In the genomic region with DNA sequence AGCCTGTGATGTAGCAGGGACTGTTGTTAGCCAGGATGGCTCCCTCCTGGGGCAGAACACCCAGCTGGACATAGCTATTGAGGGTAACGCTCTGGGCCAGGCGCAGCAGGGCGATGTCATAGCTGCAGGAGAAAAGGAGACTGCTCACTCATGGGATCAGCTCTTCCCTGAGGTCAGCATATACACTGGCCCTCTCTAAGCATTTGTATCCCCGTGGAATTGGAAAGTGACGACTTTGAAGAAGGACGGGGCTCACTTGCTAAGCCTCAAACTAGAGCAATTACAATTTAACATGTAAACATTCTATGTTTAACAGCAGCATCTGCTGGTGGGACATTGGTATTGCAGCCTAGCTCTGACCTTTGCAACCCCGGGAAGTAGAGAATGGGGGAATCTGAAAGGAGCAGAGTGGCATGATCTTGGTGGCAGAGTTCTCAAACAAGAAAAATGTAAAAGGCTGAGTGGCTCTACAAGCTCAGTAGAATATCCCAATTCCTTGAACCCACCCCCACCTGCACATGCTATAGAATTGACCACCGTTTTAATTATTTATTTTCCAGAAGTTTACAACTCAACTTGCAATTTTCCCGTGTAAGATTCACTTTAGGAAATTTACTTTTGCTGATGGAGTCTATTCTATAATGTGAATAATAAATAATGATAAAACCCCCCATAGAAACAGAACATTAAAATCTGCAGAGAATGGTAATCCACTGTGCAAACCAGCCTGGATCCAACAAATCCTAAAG, we compare ENCODE assay signal across 8 cellular contexts. TPM values are rescaled to one million over a fixed set of nuclear protein-coding genes. Genes with fewer than 3 reads are reported as not detected.
A peak's percentile ranks its signal among the peaks of the same experiment; 100 is the strongest.
DNase-seq lines count a peak whose midpoint lies in the region; ATAC-seq and TF ChIP-seq lines count a peak whose summit lies in the region.

No MANE protein-coding gene starts in this region.

- peak; percentile 29 for DNase-seq in DMS79 treated with DMSO at 0.1 percent for 48 hours (lab: John Stamatoyannopoulos, UW)
- DNase-seq in Panc1 (ENCODE audit: low read depth, low spot score), result peak; percentile 85
- peak; percentile 63 for DNase-seq in activated T-helper 1 cell treated with anti-CD3 and anti-CD28 coated beads, Interleukin-12 subunit alpha, Interleukin-12 subunit beta, Interleukin-2, Interleukin-4 antibody, amounts not matched to agents 30 ng/mL and 10 ng/mL and 1 ng/mL, durations not matched to agents 14 hours and 24 hours and 36 hours (ENCODE audit: low spot score)
- DNase-seq in fibroblast of peridontal ligament (ENCODE audit: extremely low read depth), result peak; percentile 86
- peak; percentile 71 for DNase-seq in nephron progenitor cell

- peak overlapping the region in 3 of 5 donors; percentile 68 for H3K9ac ChIP-seq in subcutaneous abdominal adipose tissue (ENCODE audit: low read length in 5 of 5)

- peaks cover 6% of the 10 kb centered on the region for H3K27me3 Mint-ChIP-seq in activated T-helper 1 cell treated with anti-CD3 and anti-CD28 coated beads, Interleukin-12 subunit alpha, Interleukin-12 subunit beta, Interleukin-2, Interleukin-4 antibody, amounts not matched to agents 30 ng/mL and 10 ng/mL and 1 ng/mL, durations not matched to agents 14 hours and 24 hours and 36 hours (ENCODE audit: insufficient read depth)
- peaks cover 11% of the 10 kb centered on the region for H3K27me3 Mint-ChIP-seq in nephron progenitor cell (ENCODE audit: low read depth, poor library complexity)

- no TSS peak for BruUV-seq in Panc1 (replicated peaks; lab: Mats Ljungman, UMichigan)

- no peaks in the 10 kb centered on the region for H3K36me3 Mint-ChIP-seq in activated T-helper 1 cell treated with anti-CD3 and anti-CD28 coated beads, Interleukin-12 subunit alpha, Interleukin-12 subunit beta, Interleukin-2, Interleukin-4 antibody, amounts not matched to agents 30 ng/mL and 10 ng/mL and 1 ng/mL, durations not matched to agents 14 hours and 24 hours and 36 hours (ENCODE audit: low read depth)
- H3K36me3 Mint-ChIP-seq in nephron progenitor cell (ENCODE audit: low read depth), result no peaks in the 10 kb centered on the region

- no peak overlapping the region for H3K27ac Mint-ChIP-seq in activated T-helper 1 cell treated with anti-CD3 and anti-CD28 coated beads, Interleukin-12 subunit alpha, Interleukin-12 subunit beta, Interleukin-2, Interleukin-4 antibody, amounts not matched to agents 30 ng/mL and 10 ng/mL and 1 ng/mL, durations not matched to agents 14 hours and 24 hours and 36 hours
- H3K27ac Mint-ChIP-seq in nephron progenitor cell, result no peak overlapping the region

- H3K9me3 ChIP-seq in Panc1 (ENCODE audit: control insufficient read depth, insufficient read depth, low read depth, low read length) (no peaks in the 10 kb centered on the region), subcutaneous abdominal adipose tissue (ENCODE audit: control insufficient read depth in 5 of 5, low read length in 5 of 5) (no peaks in the 10 kb centered on the region)

- H3K4me1 ChIP-seq in Panc1 (ENCODE audit: control insufficient read depth, insufficient read depth, low read length) (no peaks in the 10 kb centered on the region), subcutaneous abdominal adipose tissue (ENCODE audit: control insufficient read depth in 5 of 5, insufficient read depth in 5 of 5, low read length in 5 of 5) (peaks cover 0 to 6% (median 4%) of the 10 kb centered on the region in 5 donors)

- ATAC-seq in Panc1 (peak; percentile 89), GM21529 (IDR thresholded peaks at IDR 0.05; ENCODE audit: unreplicated experiment) (no peak)

- H3K36me3 ChIP-seq in Panc1 (ENCODE audit: control insufficient read depth, insufficient read depth, low read length) (no peaks in the 10 kb centered on the region), subcutaneous abdominal adipose tissue (ENCODE audit: control insufficient read depth in 5 of 5, insufficient read depth in 5 of 5, low read length in 5 of 5) (no peaks in the 10 kb centered on the region)

- TF ChIP-seq EP300 in Ishikawa (IDR thresholded peaks at IDR 0.05; ENCODE audit: borderline replicate concordance), result no peak

- no peak overlapping the region for H3K4me3 Mint-ChIP-seq in activated T-helper 1 cell treated with anti-CD3 and anti-CD28 coated beads, Interleukin-12 subunit alpha, Interleukin-12 subunit beta, Interleukin-2, Interleukin-4 antibody, amounts not matched to agents 30 ng/mL and 10 ng/mL and 1 ng/mL, durations not matched to agents 14 hours and 24 hours and 36 hours
- no peak overlapping the region for H3K4me3 Mint-ChIP-seq in nephron progenitor cell

- TF ChIP-seq RAD21 in Ishikawa (IDR thresholded peaks at IDR 0.05; ENCODE audit: low read depth), result peak; percentile 100

- CTCF ChIA-PET in Panc1 (lab: Charles Lee), result interaction anchor here (0.5 to 1.6 kb wide), 15 partner anchors 13 to 516 kb away, joined by 3 to 11 read pairs (median 4); a partner anchor contains a TSS

- TF ChIP-seq CTCF in Panc1 (IDR thresholded peaks at IDR 0.05) (peak; percentile 98), nephron progenitor cell (IDR thresholded peaks at IDR 0.05) (peak; percentile 96)

- H3K4me1 Mint-ChIP-seq in activated T-helper 1 cell treated with anti-CD3 and anti-CD28 coated beads, Interleukin-12 subunit alpha, Interleukin-12 subunit beta, Interleukin-2, Interleukin-4 antibody, amounts not matched to agents 30 ng/mL and 10 ng/mL and 1 ng/mL, durations not matched to agents 14 hours and 24 hours and 36 hours (ENCODE audit: low read depth), result peaks cover 12% of the 10 kb centered on the region
- H3K4me1 Mint-ChIP-seq in nephron progenitor cell, result peaks cover 27% of the 10 kb centered on the region

- H3K4me3 ChIP-seq in Panc1 (ENCODE audit: low read depth in 2 of 2, low read length in 2 of 2) (peak overlapping the region in 1 of 2 experiments; percentile 21; a peak in 1 of 4 replicates), subcutaneous abdominal adipose tissue (ENCODE audit: low read depth in 1 of 5, low read length in 5 of 5) (peak overlapping the region; percentile 36 to 71 (median 56))

- H3K27me3 ChIP-seq in Panc1 (ENCODE audit: control insufficient read depth, insufficient read depth, low read length) (no peaks in the 10 kb centered on the region), subcutaneous abdominal adipose tissue (ENCODE audit: control insufficient read depth in 5 of 5, insufficient read depth in 4 of 5, low read length in 5 of 5) (no peaks in the 10 kb centered on the region)

- intact Hi-C loops in Panc1 (cut with micrococcal nuclease; ENCODE audit: unreplicated experiment), result loop anchor here (5.0 kb wide), 1 partner anchor 74 kb away; no protein-coding TSS in a partner anchor
- intact Hi-C loops in activated T-helper 1 cell treated with anti-CD3 and anti-CD28 coated beads, Interleukin-12 subunit alpha, Interleukin-12 subunit beta, Interleukin-2, Interleukin-4 antibody, amounts not matched to agents 30 ng/mL and 10 ng/mL and 1 ng/mL, durations not matched to agents 14 hours and 24 hours and 36 hours (cut with micrococcal nuclease), result loop anchor here (1.0 to 5.0 kb wide), 9 partner anchors 19 to 576 kb away; a partner anchor contains a TSS

- H3K27ac ChIP-seq in Panc1 (ENCODE audit: low read length) (no peak overlapping the region), subcutaneous abdominal adipose tissue (ENCODE audit: low read depth, low read length) (no peak overlapping the region)

- in situ Hi-C loops in Panc1 (cut with HindIII; ENCODE audit: low pct_unique_long_range_greater_than_20kb, low sequenced_read_pairs), result no loop called here

- no peaks in the 10 kb centered on the region for H3K9me3 Mint-ChIP-seq in activated T-helper 1 cell treated with anti-CD3 and anti-CD28 coated beads, Interleukin-12 subunit alpha, Interleukin-12 subunit beta, Interleukin-2, Interleukin-4 antibody, amounts not matched to agents 30 ng/mL and 10 ng/mL and 1 ng/mL, durations not matched to agents 14 hours and 24 hours and 36 hours
- no peaks in the 10 kb centered on the region for H3K9me3 Mint-ChIP-seq in nephron progenitor cell

- POLR2A ChIA-PET in Panc1 (lab: Charles Lee), result interaction anchor here (0.6 kb wide), 1 partner anchor 37 kb away, joined by 5 read pairs; no protein-coding TSS in a partner anchor

TF ChIP-seq in Ishikawa, 13 proteins besides CTCF, POLR2A, EP300 and RAD21:
- peak; percentile 5; the same call in 1 of the 2 replicates for TF ChIP-seq TEAD4 (IDR thresholded peaks at IDR 0.05)
- TF ChIP-seq, protein P1, sequence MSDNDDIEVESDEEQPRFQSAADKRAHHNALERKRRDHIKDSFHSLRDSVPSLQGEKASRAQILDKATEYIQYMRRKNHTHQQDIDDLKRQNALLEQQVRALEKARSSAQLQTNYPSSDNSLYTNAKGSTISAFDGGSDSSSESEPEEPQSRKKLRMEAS (IDR thresholded peaks at IDR 0.05), result no peak

RNA-seq across cellular contexts. Expression of a gene that starts 5.0 kb away (rescaled TPM):
- not detected for total RNA-seq in Panc1 (2021; ENCODE audit: unreplicated experiment)
- polyA plus RNA-seq in Panc1 (2012; ENCODE audit: insufficient read length), result not detected
- total RNA-seq in activated T-helper 1 cell treated with anti-CD3 and anti-CD28 coated beads, Interleukin-12 subunit alpha, Interleukin-12 subunit beta, Interleukin-2, Interleukin-4 antibody, amounts not matched to agents 30 ng/mL and 10 ng/mL and 1 ng/mL, durations not matched to agents 14 hours and 24 hours and 36 hours, result not detected in 2 replicates

RNA-seq across cellular contexts. Expression of a gene that starts 17.5 kb away (rescaled TPM):
- total RNA-seq in Panc1 (2021; ENCODE audit: unreplicated experiment), result 0.39 TPM
- polyA plus RNA-seq in Panc1 (2012; ENCODE audit: insufficient read length), result not detected
- 40.9 and 43.3 TPM in 2 replicates for total RNA-seq in activated T-helper 1 cell treated with anti-CD3 and anti-CD28 coated beads, Interleukin-12 subunit alpha, Interleukin-12 subunit beta, Interleukin-2, Interleukin-4 antibody, amounts not matched to agents 30 ng/mL and 10 ng/mL and 1 ng/mL, durations not matched to agents 14 hours and 24 hours and 36 hours

RNA-seq across cellular contexts. Expression of a gene that starts 49.8 kb away (rescaled TPM):
- total RNA-seq in Panc1 (2021; ENCODE audit: unreplicated experiment), result 6.5 TPM
- polyA plus RNA-seq in Panc1 (2012; ENCODE audit: insufficient read length), result 3.3 TPM
- total RNA-seq in activated T-helper 1 cell treated with anti-CD3 and anti-CD28 coated beads, Interleukin-12 subunit alpha, Interleukin-12 subunit beta, Interleukin-2, Interleukin-4 antibody, amounts not matched to agents 30 ng/mL and 10 ng/mL and 1 ng/mL, durations not matched to agents 14 hours and 24 hours and 36 hours, result 11.9 and 12.4 TPM in 2 replicates

Comparison
In these comparisons a context has a peak if more than half of its experiments do, and no peak if none do; other contexts are left out.
1. DNase-seq: peak in every context shown above with its lines; median percentile 86 in fibroblast of peridontal ligament; 85 in Panc1; 71 in nephron progenitor cell; 63 in activated T-helper 1 cell treated with anti-CD3 and anti-CD28 coated beads, Interleukin-12 subunit alpha, Interleukin-12 subunit beta, Interleukin-2, Interleukin-4 antibody, amounts not matched to agents 30 ng/mL and 10 ng/mL and 1 ng/mL, durations not matched to agents 14 hours and 24 hours and 36 hours; 29 in DMS79 treated with DMSO at 0.1 percent for 48 hours.
2. RNA of a gene that starts 17.5 kb away (total RNA-seq): 40.9 to 43.3 TPM in activated T-helper 1 cell treated with anti-CD3 and anti-CD28 coated beads, Interleukin-12 subunit alpha, Interleukin-12 subunit beta, Interleukin-2, Interleukin-4 antibody, amounts not matched to agents 30 ng/mL and 10 ng/mL and 1 ng/mL, durations not matched to agents 14 hours and 24 hours and 36 hours; 0.39 TPM in Panc1 (single experiment); every median in the first group is over 10 times any median in the second.